Comparison of ENCODE assay signal across 8 cellular contexts in genomic region chr3:140206196-140207040, GRCh38.
DNase-seq lines count a peak whose midpoint lies in the region; ATAC-seq, FAIRE-seq and TF ChIP-seq lines count a peak whose summit lies in the region.

No MANE protein-coding gene starts in this region.

- no peak for FAIRE-seq in pancreas (lab: Jason Lieb, UNC)

- no peak overlapping the region for H3K27ac ChIP-seq in pancreas

- no peak overlapping the region for H3K4me3 ChIP-seq in epithelial cell of proximal tubule (ENCODE audit: low read depth, low read length)
- no peak overlapping the region for H3K4me3 ChIP-seq in pancreas

- WGBS in pancreas, 2 donors: 23 to 32% methylated on average over 4 of the region's 4 CpGs

- H3K4me1 ChIP-seq in pancreas: no peaks in the 10 kb centered on the region

- no peaks in the 10 kb centered on the region for H3K36me3 ChIP-seq in pancreas

- H3K27me3 ChIP-seq in pancreas: no peaks in the 10 kb centered on the region

- DNase-seq in GM13976 (ENCODE audit: low spot score): peak; percentile 18
- peak; percentile 11 for DNase-seq in NCI-H226
- DNase-seq in epithelial cell of proximal tubule (ENCODE audit: low read depth): no peak
- peak in 1 of 6 donors; percentile 19 for DNase-seq in pancreas
- DNase-seq in NCI-H1930 (lab: John Stamatoyannopoulos, UW): no peak
- DNase-seq in stimulated activated CD4-positive, alpha-beta T cell treated with anti-CD3 and anti-CD28 coated beads, Interleukin-15, amount 100 ng/mL, for 24 hours: no peak

- intact Hi-C loops in pancreas (cut with DNase I): no loop called here

- peak in 3 of 4 donors; percentile 49 to 72 (median 69) for ATAC-seq in pancreas
- no peak for ATAC-seq in HG03439 (IDR thresholded peaks at IDR 0.05; ENCODE audit: unreplicated experiment)
- no peak for ATAC-seq in HG02610 (IDR thresholded peaks at IDR 0.05; ENCODE audit: unreplicated experiment)

- no peaks in the 10 kb centered on the region for H3K9me3 ChIP-seq in pancreas

- TF ChIP-seq CTCF in GM13976 (IDR thresholded peaks at IDR 0.05; ENCODE audit: borderline replicate concordance, control extremely low read depth, extremely low read depth, insufficient read depth, missing control alignments) (peak; percentile 3), epithelial cell of proximal tubule (conservative IDR thresholded peaks at IDR 0.05; ENCODE audit: low read depth, low read length) (peak; percentile 59), pancreas (IDR thresholded peaks at IDR 0.05) (no peak)

- in situ Hi-C loops in GM13976 (cut with MboI; ENCODE audit: low sequenced_read_pairs, unreplicated experiment): no loop called here

Comparison
In these comparisons a context has a peak if more than half of its experiments do, and no peak if none do; other contexts are left out.
1. DNase-seq: peak in GM13976 (single experiment) and NCI-H226 (single experiment); none in epithelial cell of proximal tubule (single experiment), NCI-H1930 (0 of 2) and stimulated activated CD4-positive, alpha-beta T cell treated with anti-CD3 and anti-CD28 coated beads, Interleukin-15, amount 100 ng/mL, for 24 hours (single experiment).
2. CTCF ChIP-seq: peak in GM13976 (single experiment) and epithelial cell of proximal tubule (single experiment); none in pancreas (0 of 4).
3. ATAC-seq: peak in pancreas (3 of 4); none in HG03439 (single experiment) and HG02610 (single experiment).